ENCODE assay signal across 1 cellular context in genomic region chr17:81556863-81557262, GRCh38.
TF ChIP-seq lines count a peak whose summit lies in the region.

No MANE protein-coding gene starts in this region.

TF ChIP-seq in IMR-90, 13 proteins besides CTCF, POLR2A, EP300 and RAD21 (continued from another document):
- TF ChIP-seq CHD1 (IDR thresholded peaks at IDR 0.05; ENCODE audit: low read depth, low read length) = no peak
- no peak for TF ChIP-seq RFX5 (IDR thresholded peaks at IDR 0.05; ENCODE audit: low read depth, low read length)
- TF ChIP-seq BHLHE40 (IDR thresholded peaks at IDR 0.05; ENCODE audit: low read depth, low read length) = no peak
- TF ChIP-seq USF2 (IDR thresholded peaks at IDR 0.05; ENCODE audit: low read depth, low read length) = no peak
- TF ChIP-seq ELK1 (IDR thresholded peaks at IDR 0.05; ENCODE audit: borderline replicate concordance, low read depth, low read length) = no peak
- TF ChIP-seq MAZ (IDR thresholded peaks at IDR 0.05; ENCODE audit: borderline replicate concordance, low read depth, low read length) = no peak
- TF ChIP-seq CEBPB (IDR thresholded peaks at IDR 0.05; ENCODE audit: low read depth, low read length) = no peak
